24 cellular contexts compared by ENCODE assay signal in genomic region chr9:137668203-137668602, GRCh38. TPM values are rescaled to one million over a fixed set of nuclear protein-coding genes. Genes with fewer than 3 reads are reported as not detected.
DNase-seq lines count a peak whose midpoint lies in the region; ATAC-seq and TF ChIP-seq lines count a peak whose summit lies in the region.
"Had no signal": no experiment of that assay in that cellular context is flagged by ENCODE, and none has a peak within 500 bp of the region (broad histone marks: within the 10 kb centered on the region; RNA-seq: fewer than 3 reads in every experiment).

No MANE protein-coding gene starts in this region.

- no peak for TF ChIP-seq CTCF in OCI-LY7 (conservative IDR thresholded peaks at IDR 0.05; ENCODE audit: low read length)
- no peak for TF ChIP-seq CTCF in endothelial cell (IDR thresholded peaks at IDR 0.05; ENCODE audit: unreplicated experiment)

- peaks cover 46% of the 10 kb centered on the region for H3K36me3 ChIP-seq in OCI-LY7 (ENCODE audit: insufficient read depth, low read length)
- H3K36me3 ChIP-seq: uterus had no signal

- peaks cover 100% of the 10 kb centered on the region for H3K4me1 ChIP-seq in OCI-LY7 (ENCODE audit: insufficient read depth, low read length, poor library complexity, severe bottlenecking)

- peak overlapping the region; percentile 58 for H3K4me3 ChIP-seq in OCI-LY7 (ENCODE audit: low read depth, low read length, poor library complexity, severe bottlenecking)
- H3K4me3 ChIP-seq: A549, dorsolateral prefrontal cortex, lung, SJSA1, uterus had no signal

- H3K79me2 ChIP-seq in OCI-LY7 (ENCODE audit: insufficient read depth, low read depth, low read length) = peaks cover 91% of the 10 kb centered on the region

- intact Hi-C loops in OCI-LY7 (cut with micrococcal nuclease; ENCODE audit: unreplicated experiment) (no loop called here), posterior vena cava (cut with DNase I) (no loop called here)

- BruUV-seq in OCI-LY7 (replicated peaks; lab: Mats Ljungman, UMichigan) = no TSS peak

- no peaks in the 10 kb centered on the region for H3K27me3 Mint-ChIP-seq in activated naive CD4-positive, alpha-beta T cell treated with anti-CD3 and anti-CD28 coated beads, Interleukin-2, amount 50 U/mL, for 24 hours
- peaks cover 11% of the 10 kb centered on the region for H3K27me3 Mint-ChIP-seq in endothelial cell (ENCODE audit: unreplicated experiment)
- H3K27me3 Mint-ChIP-seq: activated naive CD8-positive, alpha-beta T cell treated with anti-CD3 and anti-CD28 coated beads, Interleukin-2, amount 10 ng/mL, durations not matched to agents 7 days and 5 days; stimulated activated naive B cell treated with anti-CD40 and anti-IgM and Interleukin-4, amounts not matched to agents 10 μg/mL and 1 μg/mL and 100 μg/mL, for 72 hours had no signal

- no peaks in the 10 kb centered on the region for H3K9me3 ChIP-seq in OCI-LY7 (ENCODE audit: low read length)
- H3K9me3 ChIP-seq: A549, SJSA1, uterus had no signal

- POLR2A ChIA-PET in OCI-LY7 (lab: Charles Lee) = interaction anchor here (0.6 to 1.0 kb wide), 2 partner anchors 8 to 17 kb away, joined by 3 read pairs; no protein-coding TSS in a partner anchor

- no peak overlapping the region for H2AFZ ChIP-seq in OCI-LY7 (ENCODE audit: low read length)

- ATAC-seq in GM21526 (IDR thresholded peaks at IDR 0.05; ENCODE audit: low FRiP score, unreplicated experiment) (no peak), GM19324 (IDR thresholded peaks at IDR 0.05; ENCODE audit: low FRiP score, unreplicated experiment) (no peak)
- ATAC-seq: A549; stimulated activated naive B cell treated with anti-CD40 and anti-IgM and Interleukin-4, amounts not matched to agents 10 μg/mL and 1 μg/mL and 100 μg/mL, for 72 hours had no signal

- CTCF ChIA-PET in OCI-LY7 (lab: Charles Lee; ENCODE audit: unreplicated experiment) = interaction anchor here (0.7 kb wide), 1 partner anchor 47 kb away, joined by 4 read pairs; no protein-coding TSS in a partner anchor

- peaks cover 8% of the 10 kb centered on the region for H3K36me3 Mint-ChIP-seq in activated naive CD4-positive, alpha-beta T cell treated with anti-CD3 and anti-CD28 coated beads, Interleukin-2, amount 50 U/mL, for 24 hours
- H3K36me3 Mint-ChIP-seq in endothelial cell (ENCODE audit: low read depth, unreplicated experiment) = peaks cover 28% of the 10 kb centered on the region

- peak overlapping the region; percentile 95 for H3K27ac ChIP-seq in OCI-LY7 (ENCODE audit: low read depth, low read length, poor library complexity, severe bottlenecking)
- H3K27ac ChIP-seq: A549, SJSA1, uterus had no signal

- H3K9me2 ChIP-seq in OCI-LY7 (ENCODE audit: insufficient read depth, low read length) = no peaks in the 10 kb centered on the region

- no peaks in the 10 kb centered on the region for H4K20me1 ChIP-seq in OCI-LY7 (ENCODE audit: insufficient read depth, low read length)

- DNase-seq in activated naive CD4-positive, alpha-beta T cell treated with Interleukin-2 at 50 U/mL for 16 hours = no peak
- no peak for DNase-seq in OCI-LY7 (ENCODE audit: low spot score)
- DNase-seq in endothelial cell (ENCODE audit: low spot score) = no peak
- DNase-seq in posterior vena cava (ENCODE audit: low spot score) = peak; percentile 1
- no peak for DNase-seq in effector CD4-positive, alpha-beta T cell
- DNase-seq: activated CD4-positive, alpha-beta T cell treated with anti-CD3 and anti-CD28 coated beads for 48 hours; activated naive CD8-positive, alpha-beta T cell treated with anti-CD3 and anti-CD28 coated beads, Interleukin-2, amount 10 ng/mL, durations not matched to agents 7 days and 5 days; dorsolateral prefrontal cortex; glutamatergic neuron; KBM-7; NCI-H1436 treated with DMSO at 0.1 percent for 48 hours; NCI-H2107; NK-92 treated with Interleukin-12 subunit alpha and Interleukin-12 subunit beta, amount 100 ng/mL, for 24 hours; occipital lobe; stimulated activated CD4-positive, alpha-beta T cell treated with anti-CD3 and anti-CD28 coated beads, Interleukin-2, amount 100 ng/mL, for 48 hours; stimulated activated naive B cell treated with anti-CD40 and anti-IgM and Interleukin-4, amounts not matched to agents 10 μg/mL and 1 μg/mL and 100 μg/mL, for 72 hours; uterus had no signal

- H3K4me1 Mint-ChIP-seq in activated naive CD4-positive, alpha-beta T cell treated with anti-CD3 and anti-CD28 coated beads, Interleukin-2, amount 50 U/mL, for 24 hours = peaks cover 82% of the 10 kb centered on the region
- H3K4me1 Mint-ChIP-seq in endothelial cell (ENCODE audit: unreplicated experiment) = peaks cover 57% of the 10 kb centered on the region

- H3K4me2 ChIP-seq in OCI-LY7 (ENCODE audit: low read length) = peak overlapping the region; percentile 81
- H3K4me2 ChIP-seq: A549 had no signal

- H3K27ac Mint-ChIP-seq in activated naive CD4-positive, alpha-beta T cell treated with anti-CD3 and anti-CD28 coated beads, Interleukin-2, amount 50 U/mL, for 24 hours = peak overlapping the region; percentile 85
- no peak overlapping the region for H3K27ac Mint-ChIP-seq in endothelial cell (ENCODE audit: unreplicated experiment)

- no peaks in the 10 kb centered on the region for H3K9me3 Mint-ChIP-seq in activated naive CD4-positive, alpha-beta T cell treated with anti-CD3 and anti-CD28 coated beads, Interleukin-2, amount 50 U/mL, for 24 hours
- H3K9me3 Mint-ChIP-seq in endothelial cell (ENCODE audit: unreplicated experiment) = no peaks in the 10 kb centered on the region
- H3K9me3 Mint-ChIP-seq: activated naive CD8-positive, alpha-beta T cell treated with anti-CD3 and anti-CD28 coated beads, Interleukin-2, amount 10 ng/mL, durations not matched to agents 7 days and 5 days; stimulated activated naive B cell treated with anti-CD40 and anti-IgM and Interleukin-4, amounts not matched to agents 10 μg/mL and 1 μg/mL and 100 μg/mL, for 72 hours; T-helper 1 cell treated with Interleukin-12 subunit alpha and Interleukin-12 subunit beta and Interleukin-4 antibody, amounts not matched to agents 30 μg/mL and 1 μg/mL, for 36 hours had no signal

- H3K4me3 Mint-ChIP-seq in activated naive CD4-positive, alpha-beta T cell treated with anti-CD3 and anti-CD28 coated beads, Interleukin-2, amount 50 U/mL, for 24 hours = no peak overlapping the region
- peak overlapping the region; percentile 49 for H3K4me3 Mint-ChIP-seq in endothelial cell (ENCODE audit: unreplicated experiment)
- H3K4me3 Mint-ChIP-seq: activated naive CD8-positive, alpha-beta T cell treated with anti-CD3 and anti-CD28 coated beads, Interleukin-2, amount 10 ng/mL, durations not matched to agents 7 days and 5 days; stimulated activated naive B cell treated with anti-CD40 and anti-IgM and Interleukin-4, amounts not matched to agents 10 μg/mL and 1 μg/mL and 100 μg/mL, for 72 hours; T-helper 1 cell treated with Interleukin-12 subunit alpha and Interleukin-12 subunit beta and Interleukin-4 antibody, amounts not matched to agents 30 μg/mL and 1 μg/mL, for 36 hours had no signal

RNA-seq across cellular contexts. Expression of gene EHMT1, which starts 49.4 kb away (rescaled TPM):
- 143 and 145 TPM in 2 replicates for total RNA-seq in OCI-LY7 (2014; rRNA removed; shearing (Covaris generic))
- total RNA-seq in OCI-LY7 (2022) = 291 and 295 TPM in 2 replicates
- total RNA-seq in endothelial cell (ENCODE audit: unreplicated experiment) = 120 TPM
- 10 to 100 TPM; 56.2 to 59.6 TPM for total RNA-seq in posterior vena cava
